18 cellular contexts compared by ENCODE assay signal in the genomic region with DNA sequence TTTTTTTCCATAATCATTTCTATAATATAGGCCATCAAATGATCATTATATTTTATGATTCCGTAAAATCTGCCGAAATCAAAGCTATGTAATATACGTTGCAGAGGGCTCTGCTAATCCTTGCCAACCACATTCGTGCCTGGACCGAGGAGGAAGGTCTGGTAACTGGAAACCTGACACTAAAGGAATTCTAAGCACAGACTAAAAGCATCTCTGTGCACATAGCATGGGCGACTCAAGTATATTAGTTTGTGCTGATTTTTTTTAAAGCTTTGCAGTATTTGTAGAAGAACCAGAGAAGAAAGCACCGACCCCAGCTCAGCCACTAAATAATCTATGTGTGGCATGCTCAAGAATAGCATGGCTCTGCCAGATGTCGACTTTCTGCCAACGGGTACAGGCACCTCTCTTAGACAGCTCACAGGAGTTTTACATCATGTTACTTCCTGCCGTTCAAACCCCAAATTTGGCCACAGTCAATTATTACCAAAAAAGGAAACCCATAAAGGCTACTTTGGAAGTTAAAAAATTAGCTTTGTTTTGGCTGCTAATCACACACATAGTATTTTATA.
"Had no signal": no experiment of that assay in that cellular context is flagged by ENCODE, and none has a peak within 500 bp of the region (broad histone marks: within the 10 kb centered on the region; RNA-seq: fewer than 3 reads in every experiment).

No MANE protein-coding gene starts in this region.

- H3K27ac Mint-ChIP-seq: activated CD4-positive, alpha-beta T cell treated with anti-CD3 and anti-CD28 coated beads for 36 hours; activated naive CD4-positive, alpha-beta T cell treated with anti-CD3 and anti-CD28 coated beads, Interleukin-2, amount 50 U/mL, for 24 hours; endodermal cell; memory B cell; progenitor cell of endocrine pancreas had no signal

- H3K4me1 ChIP-seq: right atrium auricular region, stomach, vagina had no signal

- H3K27ac ChIP-seq: epithelial cell of prostate, right atrium auricular region, skin epidermis, stomach, vagina, WERI-Rb-1 had no signal

- H3K4me3 Mint-ChIP-seq: activated CD4-positive, alpha-beta T cell treated with anti-CD3 and anti-CD28 coated beads for 36 hours; activated naive CD4-positive, alpha-beta T cell treated with anti-CD3 and anti-CD28 coated beads, Interleukin-2, amount 50 U/mL, for 24 hours; endodermal cell; memory B cell; neural crest cell had no signal

- H3K27me3 ChIP-seq: right atrium auricular region, stomach, vagina had no signal

- ATAC-seq: activated CD4-positive, alpha-beta T cell treated with anti-CD3 and anti-CD28 coated beads for 36 hours; left ventricle myocardium superior had no signal

- H3K36me3 ChIP-seq: right atrium auricular region, stomach, vagina, WERI-Rb-1 had no signal

- H3K36me3 Mint-ChIP-seq: memory B cell had no signal

- H3K27me3 Mint-ChIP-seq: progenitor cell of endocrine pancreas had no signal

- H3K4me3 ChIP-seq: right atrium auricular region, skin epidermis, stomach, vagina had no signal

- H3K9me3 ChIP-seq: vagina had no signal

- DNase-seq: activated CD4-positive, alpha-beta T cell treated with anti-CD3 and anti-CD28 coated beads for 36 hours; activated CD4-positive, alpha-beta T cell treated with anti-CD3 and anti-CD28 coated beads, Interleukin-2, amount 50 U/mL, for 48 hours; activated gamma-delta T cell; amniotic stem cell; endodermal cell; kidney glomerular epithelial cell; left ventricle myocardium superior; stomach; trophoblast cell; WERI-Rb-1 had no signal

- H3K4me1 Mint-ChIP-seq: memory B cell had no signal
